8 cellular contexts compared by ENCODE assay signal in the genomic region with DNA sequence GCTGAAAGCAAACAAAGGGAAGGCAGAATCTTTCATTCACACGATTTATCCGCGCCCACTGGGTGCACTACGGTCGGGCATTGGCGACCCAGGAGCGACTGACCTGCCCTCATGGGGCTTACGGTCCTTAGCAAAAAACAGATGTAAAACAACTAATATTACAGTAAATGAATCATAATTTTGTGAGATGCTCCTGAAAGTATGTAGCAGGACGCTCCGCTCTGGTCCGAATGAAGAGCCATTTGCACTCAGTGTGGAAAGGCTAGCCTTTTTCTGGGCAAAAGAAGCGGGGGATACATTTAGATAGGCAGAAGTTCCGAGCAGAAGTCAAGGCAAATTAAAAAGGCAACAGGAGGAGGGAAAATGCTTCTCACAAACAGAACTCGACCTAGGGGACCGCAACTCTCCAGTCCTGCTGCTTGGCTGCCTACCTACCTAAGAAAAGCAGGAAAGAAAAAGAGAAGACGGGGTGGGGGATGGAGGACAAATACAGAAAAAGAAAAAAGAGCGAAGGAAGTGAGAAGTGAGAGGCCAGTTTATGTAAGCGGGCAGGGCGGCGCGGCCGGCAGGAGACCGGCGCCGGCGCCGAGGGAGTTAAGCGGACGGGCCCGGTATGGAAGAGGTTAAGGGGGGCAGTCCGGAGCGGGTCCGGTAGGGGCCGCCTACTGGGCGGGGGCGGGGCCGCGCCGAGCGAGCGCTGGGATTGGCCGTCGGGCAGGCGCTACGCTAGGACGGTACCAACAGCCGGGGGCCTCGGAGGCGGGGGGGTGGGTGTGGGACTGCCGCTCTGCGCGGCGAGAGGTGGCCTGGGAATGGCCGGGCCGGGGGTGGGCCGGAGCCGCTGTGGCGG. TPM values are rescaled to one million over a fixed set of nuclear protein-coding genes. Genes with fewer than 3 reads are reported as not detected.
A peak's percentile ranks its signal among the peaks of the same experiment; 100 is the strongest.
DNase-seq lines count a peak whose midpoint lies in the region; ATAC-seq and TF ChIP-seq lines count a peak whose summit lies in the region.

Gene FAM20B (plus strand): TSS at position 770 of the 850 bp plus-strand sequence. CDS start 17,954 bp downstream, outside the sequence.

- peak within 1 kb of the TSS; percentile 77 to 82 for H3K27ac Mint-ChIP-seq in natural killer cell treated with Interleukin-12 subunit alpha and Interleukin-12 subunit beta and Interleukin-15 and Interleukin-18, amount 100 ng/mL, for 72 hours

- peaks cover 40% of the 10 kb centered on the region for H3K79me2 ChIP-seq in Loucy (ENCODE audit: insufficient read depth, low read length)

- H3K27me3 ChIP-seq in H7 (ENCODE audit: control insufficient read depth, insufficient read depth, low read length): peaks cover 1% of the 10 kb centered on the region; the same call in 1 of the 2 replicates
- no peaks in the 10 kb centered on the region for H3K27me3 ChIP-seq in Loucy (ENCODE audit: insufficient read depth, low read length, poor library complexity, severe bottlenecking)

- peak within 1 kb of the TSS; percentile 88 for H3K9ac ChIP-seq in Loucy (ENCODE audit: low read depth, low read length, poor library complexity, severe bottlenecking)

- no peak for TF ChIP-seq CTCF in Loucy (conservative IDR thresholded peaks at IDR 0.05; ENCODE audit: low read length)
- TF ChIP-seq CTCF in fibroblast of pulmonary artery (IDR thresholded peaks at IDR 0.05; ENCODE audit: low read length, missing control alignments): no peak

- no peaks in the 10 kb centered on the region for H3K9me2 ChIP-seq in Loucy (replicated peaks; ENCODE audit: low read depth, low read length)

- H2AFZ ChIP-seq in Loucy (ENCODE audit: low read length): peak within 1 kb of the TSS; percentile 93

- H3K27me3 Mint-ChIP-seq in natural killer cell treated with Interleukin-12 subunit alpha and Interleukin-12 subunit beta and Interleukin-15 and Interleukin-18, amount 100 ng/mL, for 72 hours: peaks cover 5 to 9% of the 10 kb centered on the region in 2 donors

- H3K9me3 ChIP-seq in Loucy (ENCODE audit: insufficient read depth, low read depth, low read length): no peaks in the 10 kb centered on the region

- peaks cover 29 to 39% of the 10 kb centered on the region in 2 donors for H3K4me1 Mint-ChIP-seq in natural killer cell treated with Interleukin-12 subunit alpha and Interleukin-12 subunit beta and Interleukin-15 and Interleukin-18, amount 100 ng/mL, for 72 hours (ENCODE audit: low read depth in 2 of 2)

- peak; percentile 96 for DNase-seq in Daoy (ENCODE audit: low read depth)
- DNase-seq in H7: peak; percentile 99
- DNase-seq in SIG-M5 (lab: John Stamatoyannopoulos, UW): peak; percentile 56
- peak; percentile 96 for DNase-seq in activated effector memory CD4-positive, alpha-beta T cell treated with anti-CD3 and anti-CD28 coated beads, Interleukin-2, amount 50 U/mL, for 16 hours
- DNase-seq in fibroblast of pulmonary artery (ENCODE audit: low read depth): peak; percentile 94
- peak; percentile 94 for DNase-seq in natural killer cell treated with Interleukin-12 subunit alpha and Interleukin-12 subunit beta and Interleukin-15 and Interleukin-18, amount 100 ng/mL, for 72 hours (ENCODE audit: low spot score)
- DNase-seq in stimulated activated naive CD4-positive, alpha-beta T cell (lab: John Stamatoyannopoulos, UW): peak; percentile 80 to 88 (median 84)

- H3K4me1 ChIP-seq in Loucy (ENCODE audit: insufficient read depth, low read length, poor library complexity, severe bottlenecking): peaks cover 39% of the 10 kb centered on the region

- no peaks in the 10 kb centered on the region for H3K9me3 Mint-ChIP-seq in natural killer cell treated with Interleukin-12 subunit alpha and Interleukin-12 subunit beta and Interleukin-15 and Interleukin-18, amount 100 ng/mL, for 72 hours

- no peaks in the 10 kb centered on the region for H3K36me3 Mint-ChIP-seq in natural killer cell treated with Interleukin-12 subunit alpha and Interleukin-12 subunit beta and Interleukin-15 and Interleukin-18, amount 100 ng/mL, for 72 hours

- H3K4me3 ChIP-seq in H7 (ENCODE audit: insufficient read depth, low read depth, low read length) (peak within 1 kb of the TSS; percentile 98), Loucy (ENCODE audit: low read length, poor library complexity, severe bottlenecking) (peak within 1 kb of the TSS; percentile 93), fibroblast of pulmonary artery (replicated peaks; ENCODE audit: low read depth, low read length) (peak within 1 kb of the TSS; percentile 77)

- 0 out of 2 replicates have a peak, but pooled peaks cover 3% of the 10 kb centered on the region for H3F3A ChIP-seq in Loucy (ENCODE audit: low read depth)

- peak within 1 kb of the TSS; percentile 77 for H3K4me2 ChIP-seq in Loucy (ENCODE audit: low read depth, low read length, poor library complexity, severe bottlenecking)

- H3K36me3 ChIP-seq in H7 (replicated peaks; ENCODE audit: control insufficient read depth, insufficient read depth, low read length): no peaks in the 10 kb centered on the region
- no peaks in the 10 kb centered on the region for H3K36me3 ChIP-seq in Loucy (ENCODE audit: insufficient read depth, low read length)

- H3K4me3 Mint-ChIP-seq in natural killer cell treated with Interleukin-12 subunit alpha and Interleukin-12 subunit beta and Interleukin-15 and Interleukin-18, amount 100 ng/mL, for 72 hours: peak within 1 kb of the TSS; percentile 95

- peaks cover 23% of the 10 kb centered on the region for H4K20me1 ChIP-seq in Loucy (ENCODE audit: insufficient read depth, low read length, poor library complexity, severe bottlenecking)

- ATAC-seq in natural killer cell treated with Interleukin-12 subunit alpha and Interleukin-12 subunit beta and Interleukin-15 and Interleukin-18, amount 100 ng/mL, for 72 hours: peak; percentile 95

RNA-seq across cellular contexts. Expression of gene FAM20B, which starts in this region (rescaled TPM):
- 30.9 and 38.5 TPM in 2 replicates for total RNA-seq in Daoy (2014; rRNA removed; shearing (Covaris generic))
- total RNA-seq in H7 (2014; rRNA removed; shearing (Covaris generic)): 34.5 and 43.5 TPM in 2 replicates
- total RNA-seq in natural killer cell treated with Interleukin-12 subunit alpha and Interleukin-12 subunit beta and Interleukin-15 and Interleukin-18, amount 100 ng/mL, for 72 hours: 10 to 100 TPM; 39.7 to 41.1 TPM

Comparison
In these comparisons a context has a peak if more than half of its experiments do, and no peak if none do; other contexts are left out.
1. Peak in every context shown above with its lines: DNase-seq, ATAC-seq and H3K4me3 ChIP-seq.